In genomic region chr12:131395971-131396573, GRCh38 we compare ENCODE assay signal across 26 cellular contexts.
"Had no signal": no experiment of that assay in that cellular context is flagged by ENCODE, and none has a peak within 500 bp of the region (broad histone marks: within the 10 kb centered on the region; RNA-seq: fewer than 3 reads in every experiment).

No MANE protein-coding gene starts in this region.

- H3K27me3 Mint-ChIP-seq: dendritic cell treated with granulocyte-macrophage colony-stimulating factor and Interleukin-4, amounts not matched to agents 40 ng/mL and 50 ng/mL, for 4 days; effector memory CD8-positive, alpha-beta T cell had no signal

- ATAC-seq: effector memory CD8-positive, alpha-beta T cell; esophagus mucosa; gastroesophageal sphincter; heart left ventricle; left cardiac atrium; left lung; left ventricle myocardium superior; lower lobe of right lung; mucosa of descending colon had no signal

- DNase-seq: colonic mucosa; cortex of kidney; effector CD8-positive, alpha-beta T cell; effector memory CD8-positive, alpha-beta T cell; endodermal cell; erythroblast; esophagus squamous epithelium; foreskin fibroblast; heart left ventricle; hypothalamus; left cardiac atrium; left lung; left ventricle myocardium superior; lower lobe of right lung; mesenchymal stem cell; mucosa of descending colon; naive B cell had no signal

- H3K36me3 ChIP-seq: colonic mucosa, esophagus squamous epithelium, gastroesophageal sphincter, heart left ventricle, left lung, lower lobe of right lung had no signal

- H3K27ac Mint-ChIP-seq: dendritic cell treated with granulocyte-macrophage colony-stimulating factor and Interleukin-4, amounts not matched to agents 40 ng/mL and 50 ng/mL, for 4 days; effector memory CD8-positive, alpha-beta T cell; endodermal cell; mesothelial cell of epicardium; naive B cell had no signal

- H3K27me3 ChIP-seq: colonic mucosa, heart left ventricle, hepatocyte had no signal

- H3K9me3 ChIP-seq: colonic mucosa had no signal

- H2AFZ ChIP-seq: hepatocyte had no signal

- H3K4me1 ChIP-seq: colonic mucosa, esophagus squamous epithelium, gastroesophageal sphincter, heart left ventricle, left lung, lower lobe of right lung had no signal

- H3K79me2 ChIP-seq: hepatocyte had no signal

- FAIRE-seq: endometrium, islet of Langerhans, keratinocyte had no signal

- H3K4me3 ChIP-seq: colonic mucosa, esophagus squamous epithelium, gastroesophageal sphincter, heart left ventricle, hepatocyte, left lung, lower lobe of right lung, mucosa of descending colon had no signal

- H3K27ac ChIP-seq: colonic mucosa, epithelial cell of prostate, esophagus squamous epithelium, gastroesophageal sphincter, heart left ventricle, hepatocyte, left lung, lower lobe of right lung had no signal

- H3K4me3 Mint-ChIP-seq: dendritic cell treated with granulocyte-macrophage colony-stimulating factor and Interleukin-4, amounts not matched to agents 40 ng/mL and 50 ng/mL, for 4 days; effector memory CD8-positive, alpha-beta T cell; endodermal cell; mesothelial cell of epicardium; naive B cell had no signal

- H3K4me1 Mint-ChIP-seq: endodermal cell, mesothelial cell of epicardium, naive B cell had no signal

- H3K4me2 ChIP-seq: hepatocyte had no signal
